In genomic region chr20:34300809-34301586, GRCh38 we compare ENCODE assay signal across 1 cellular context.
TF ChIP-seq lines count a peak whose summit lies in the region.

No MANE protein-coding gene starts in this region.

TF ChIP-seq in K562, 482 proteins besides CTCF, POLR2A, EP300 and RAD21:
- no peak for TF ChIP-seq CTBP1 (IDR thresholded peaks at IDR 0.05; ENCODE audit: borderline replicate concordance)
- peak; percentile 67 for TF ChIP-seq BHLHE40 (IDR thresholded peaks at IDR 0.05; ENCODE audit: low read length)
- TF ChIP-seq THAP12 (CRISPR knock-in tag; IDR thresholded peaks at IDR 0.05) = no peak
- TF ChIP-seq NR2C2 (CRISPR knock-in tag; IDR thresholded peaks at IDR 0.05) = no peak
- peak; percentile 21; the same call in 1 of the 2 replicates for TF ChIP-seq NR2C2 (tag; IDR thresholded peaks at IDR 0.05)
